ENCODE assay signal across 20 cellular contexts in genomic region chr2:240302933-240303332, GRCh38.
"Had no signal": no experiment of that assay in that cellular context is flagged by ENCODE, and none has a peak within 500 bp of the region (broad histone marks: within the 10 kb centered on the region; RNA-seq: fewer than 3 reads in every experiment).

No MANE protein-coding gene starts in this region.

- H3K79me2 ChIP-seq: hepatocyte had no signal

- H3K36me3 Mint-ChIP-seq: naive thymus-derived CD8-positive, alpha-beta T cell; stimulated activated effector memory CD8-positive, alpha-beta T cell treated with anti-CD3 and anti-CD28 coated beads, Interleukin-12 subunit alpha, Interleukin-12 subunit beta, amount 100 ng/mL, for 72 hours had no signal

- H2AFZ ChIP-seq: hepatocyte had no signal

- H3K4me2 ChIP-seq: hepatocyte, smooth muscle cell had no signal

- H3K36me3 ChIP-seq: neutrophil, ovary, tibial artery, upper lobe of left lung, vagina had no signal

- H3K9me3 ChIP-seq: mucosa of descending colon, neutrophil, ovary, tibial artery, upper lobe of left lung, vagina had no signal

- H3K4me3 ChIP-seq: dorsolateral prefrontal cortex, hepatocyte, mucosa of descending colon, ovary, smooth muscle cell, tibial artery, upper lobe of left lung, vagina had no signal

- H3K4me1 Mint-ChIP-seq: naive thymus-derived CD8-positive, alpha-beta T cell had no signal

- DNase-seq: cortex of kidney; dorsolateral prefrontal cortex; effector CD8-positive, alpha-beta T cell; foreskin melanocyte; kidney; left cardiac atrium; mucosa of descending colon; naive thymus-derived CD8-positive, alpha-beta T cell; right cardiac atrium; stimulated activated CD4-positive, alpha-beta T cell treated with anti-CD3 and anti-CD28 coated beads, Interleukin-4, amount 100 ng/mL, for 1 hour; stimulated activated CD8-positive, alpha-beta memory T cell treated with anti-CD3 and anti-CD28 coated beads, Interleukin-4, amount 100 ng/mL, for 48 hours; stimulated activated naive CD8-positive, alpha-beta T cell treated with anti-CD3 and anti-CD28 coated beads, Interleukin-15, Interleukin-2, amounts not matched to agents 100 U/mL and 50 U/mL, for 24 hours had no signal

- H3K27ac Mint-ChIP-seq: naive thymus-derived CD8-positive, alpha-beta T cell; stimulated activated effector memory CD8-positive, alpha-beta T cell treated with anti-CD3 and anti-CD28 coated beads, Interleukin-12 subunit alpha, Interleukin-12 subunit beta, amount 100 ng/mL, for 72 hours had no signal

- H3K9me3 Mint-ChIP-seq: naive thymus-derived CD8-positive, alpha-beta T cell; stimulated activated effector memory CD8-positive, alpha-beta T cell treated with anti-CD3 and anti-CD28 coated beads, Interleukin-12 subunit alpha, Interleukin-12 subunit beta, amount 100 ng/mL, for 72 hours had no signal

- ATAC-seq: left cardiac atrium; mucosa of descending colon; naive thymus-derived CD8-positive, alpha-beta T cell; right cardiac atrium; stimulated activated effector memory CD8-positive, alpha-beta T cell treated with anti-CD3 and anti-CD28 coated beads, Interleukin-12 subunit alpha, Interleukin-12 subunit beta, amount 100 ng/mL, for 72 hours; stimulated activated naive CD8-positive, alpha-beta T cell treated with anti-CD3 and anti-CD28 coated beads, Interleukin-15, Interleukin-2, amounts not matched to agents 100 U/mL and 50 U/mL, for 24 hours had no signal

- H3K27ac ChIP-seq: dorsolateral prefrontal cortex, hepatocyte, neutrophil, ovary, tibial artery, upper lobe of left lung, vagina had no signal

- H3K4me1 ChIP-seq: tibial artery, upper lobe of left lung, vagina had no signal

- H3K4me3 Mint-ChIP-seq: naive thymus-derived CD8-positive, alpha-beta T cell; stimulated activated effector memory CD8-positive, alpha-beta T cell treated with anti-CD3 and anti-CD28 coated beads, Interleukin-12 subunit alpha, Interleukin-12 subunit beta, amount 100 ng/mL, for 72 hours had no signal

- H3K27me3 ChIP-seq: dorsolateral prefrontal cortex, hepatocyte, neutrophil, ovary, tibial artery, upper lobe of left lung, vagina had no signal
